Comparison of ENCODE assay signal across 8 cellular contexts in the genomic region with DNA sequence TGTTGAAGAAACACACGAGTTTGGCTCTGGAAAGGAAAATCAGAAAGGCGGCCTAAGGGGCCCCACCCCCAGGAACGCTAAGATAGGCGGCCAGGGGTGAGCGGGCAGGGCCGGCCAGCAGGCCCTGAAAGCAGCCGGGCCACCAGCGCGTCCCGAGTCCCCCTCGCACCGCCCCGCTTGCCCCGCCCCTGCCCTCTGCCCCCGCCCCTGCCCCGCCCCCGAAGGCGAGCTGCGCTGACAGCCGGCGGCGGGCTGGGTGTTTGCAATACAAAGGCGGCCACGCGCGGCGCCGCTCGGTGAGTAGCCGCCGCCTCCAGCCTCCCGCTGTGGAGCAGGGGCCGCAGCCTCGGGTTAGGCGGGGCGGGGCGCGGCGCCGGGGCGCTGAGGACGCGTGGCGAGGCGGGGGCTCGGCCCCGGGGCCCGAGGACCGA. TPM values are rescaled to one million over a fixed set of nuclear protein-coding genes. Genes with fewer than 3 reads are reported as not detected.
A peak's percentile ranks its signal among the peaks of the same experiment; 100 is the strongest.
DNase-seq lines count a peak whose midpoint lies in the region; ATAC-seq, FAIRE-seq and TF ChIP-seq lines count a peak whose summit lies in the region.

A gene with protein sequence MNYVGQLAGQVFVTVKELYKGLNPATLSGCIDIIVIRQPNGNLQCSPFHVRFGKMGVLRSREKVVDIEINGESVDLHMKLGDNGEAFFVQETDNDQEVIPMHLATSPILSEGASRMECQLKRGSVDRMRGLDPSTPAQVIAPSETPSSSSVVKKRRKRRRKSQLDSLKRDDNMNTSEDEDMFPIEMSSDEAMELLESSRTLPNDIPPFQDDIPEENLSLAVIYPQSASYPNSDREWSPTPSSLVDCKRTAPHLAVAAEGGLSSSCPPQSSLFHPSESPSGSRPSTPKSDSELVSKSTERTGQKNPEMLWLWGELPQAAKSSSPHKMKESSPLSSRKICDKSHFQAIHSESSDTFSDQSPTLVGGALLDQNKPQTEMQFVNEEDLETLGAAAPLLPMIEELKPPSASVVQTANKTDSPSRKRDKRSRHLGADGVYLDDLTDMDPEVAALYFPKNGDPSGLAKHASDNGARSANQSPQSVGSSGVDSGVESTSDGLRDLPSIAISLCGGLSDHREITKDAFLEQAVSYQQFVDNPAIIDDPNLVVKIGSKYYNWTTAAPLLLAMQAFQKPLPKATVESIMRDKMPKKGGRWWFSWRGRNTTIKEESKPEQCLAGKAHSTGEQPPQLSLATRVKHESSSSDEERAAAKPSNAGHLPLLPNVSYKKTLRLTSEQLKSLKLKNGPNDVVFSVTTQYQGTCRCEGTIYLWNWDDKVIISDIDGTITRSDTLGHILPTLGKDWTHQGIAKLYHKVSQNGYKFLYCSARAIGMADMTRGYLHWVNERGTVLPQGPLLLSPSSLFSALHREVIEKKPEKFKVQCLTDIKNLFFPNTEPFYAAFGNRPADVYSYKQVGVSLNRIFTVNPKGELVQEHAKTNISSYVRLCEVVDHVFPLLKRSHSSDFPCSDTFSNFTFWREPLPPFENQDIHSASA (plus strand): TSS at position 257 of the 431 bp plus-strand sequence. CDS start 18,910 bp downstream, outside the sequence.

- no peaks in the 10 kb centered on the region for H3K9me3 Mint-ChIP-seq in activated T-cell treated with anti-CD3 and anti-CD28 coated beads, Interleukin-2, amount 50 U/mL, for 24 hours

- CTCF ChIA-PET in PC-9 (lab: Charles Lee), result interaction anchor here (0.6 to 0.7 kb wide), 2 partner anchors 56 to 78 kb away, joined by 5 to 8 read pairs; no protein-coding TSS in a partner anchor

- peak within 1 kb of the TSS; percentile 92 for H3K4me3 Mint-ChIP-seq in activated T-cell treated with anti-CD3 and anti-CD28 coated beads, Interleukin-2, amount 50 U/mL, for 24 hours

- peaks cover 82% of the 10 kb centered on the region for H3K4me1 Mint-ChIP-seq in activated T-cell treated with anti-CD3 and anti-CD28 coated beads, Interleukin-2, amount 50 U/mL, for 24 hours (ENCODE audit: low read depth)

- H3K4me1 ChIP-seq in HUES6 (ENCODE audit: control insufficient read depth, insufficient read depth, low read length) (peaks cover 79% of the 10 kb centered on the region), PC-9 (replicated peaks; ENCODE audit: insufficient read depth) (peaks cover 85% of the 10 kb centered on the region), mucosa of stomach (ENCODE audit: control insufficient read depth, insufficient read depth, low read length) (peaks cover 41% of the 10 kb centered on the region)

- DNase-seq in D721Med (ENCODE audit: insufficient read length, low spot score) (peak; percentile 86), PC-9 (peak; percentile 75 to 85), erythroblast (lab: John Stamatoyannopoulos, UW) (peak; percentile 90 to 93)
- DNase-seq in activated T-cell treated with anti-CD3 and anti-CD28 coated beads, Interleukin-2, amount 50 U/mL, for 24 hours, result peak; percentile 92
- DNase-seq in stimulated activated CD8-positive, alpha-beta memory T cell treated with anti-CD3 and anti-CD28 coated beads, Interleukin-4, amount 100 ng/mL, for 48 hours, result peak; percentile 88

- POLR2A ChIA-PET in PC-9 (lab: Charles Lee; ENCODE audit: unreplicated experiment), result interaction anchor here (0.6 kb wide), 1 partner anchor 891 kb away, joined by 3 read pairs; no protein-coding TSS in a partner anchor

- H3K4me2 ChIP-seq in PC-9, result peak within 1 kb of the TSS; percentile 89

- no peak for TF ChIP-seq CTCF in D721Med (IDR thresholded peaks at IDR 0.05; ENCODE audit: insufficient read depth, missing control alignments)
- TF ChIP-seq CTCF in PC-9 (conservative IDR thresholded peaks at IDR 0.05), result no peak

- peaks cover 23% of the 10 kb centered on the region for H3F3A ChIP-seq in PC-9 (ENCODE audit: insufficient read depth, low read depth)

- intact Hi-C loops in PC-9 (cut with micrococcal nuclease; ENCODE audit: unreplicated experiment), result loop anchor here (2.0 kb wide), 1 partner anchor 32 kb away; no protein-coding TSS in a partner anchor

- FAIRE-seq in D721Med (lab: Jason Lieb, UNC), result no peak

- H3K79me2 ChIP-seq in PC-9 (ENCODE audit: low read depth), result peaks cover 48% of the 10 kb centered on the region

- H3K36me3 ChIP-seq in HUES6 (ENCODE audit: control insufficient read depth, insufficient read depth, low read length) (no peaks in the 10 kb centered on the region), PC-9 (ENCODE audit: low read depth) (no peaks in the 10 kb centered on the region), mucosa of stomach (ENCODE audit: control insufficient read depth, insufficient read depth, low read length) (no peaks in the 10 kb centered on the region)

- TF ChIP-seq POLR2A in erythroblast (IDR thresholded peaks at IDR 0.05; ENCODE audit: low read length), result no peak

- H3K9ac ChIP-seq in HUES6 (ENCODE audit: low read length) (peak within 1 kb of the TSS; percentile 90), mucosa of stomach (ENCODE audit: low read length) (peak within 1 kb of the TSS; percentile 62)

- no peaks in the 10 kb centered on the region for H3K27me3 Mint-ChIP-seq in activated T-cell treated with anti-CD3 and anti-CD28 coated beads, Interleukin-2, amount 50 U/mL, for 24 hours

- H3K9me3 ChIP-seq in HUES6 (ENCODE audit: control insufficient read depth, insufficient read depth, low read depth, low read length) (no peaks in the 10 kb centered on the region), PC-9 (ENCODE audit: insufficient read depth, low read depth) (no peaks in the 10 kb centered on the region), mucosa of stomach (ENCODE audit: control insufficient read depth, low read length) (no peaks in the 10 kb centered on the region)

- H3K27ac ChIP-seq in HUES6 (ENCODE audit: low read depth, low read length), result peak within 1 kb of the TSS; percentile 80; the same call in 1 of the 2 replicates
- peak within 1 kb of the TSS; percentile 25; the same call in 1 of the 2 replicates for H3K27ac ChIP-seq in PC-9

- no peaks in the 10 kb centered on the region for H3K9me2 ChIP-seq in PC-9 (ENCODE audit: insufficient read depth)

- peak; percentile 54 for ATAC-seq in GM21381 (IDR thresholded peaks at IDR 0.05; ENCODE audit: unreplicated experiment)

- BruUV-seq in PC-9 (replicated peaks; lab: Mats Ljungman, UMichigan), result no TSS peak

- peaks cover 23% of the 10 kb centered on the region for H4K20me1 ChIP-seq in PC-9 (ENCODE audit: insufficient read depth)

- H2AFZ ChIP-seq in PC-9, result peak within 1 kb of the TSS; percentile 72

- H3K4me3 ChIP-seq in HUES6 (ENCODE audit: low read depth, low read length) (peak within 1 kb of the TSS; percentile 84), PC-9 (peak within 1 kb of the TSS; percentile 62), mucosa of stomach (ENCODE audit: low read length) (peak within 1 kb of the TSS; percentile 40)

- H3K36me3 Mint-ChIP-seq in activated T-cell treated with anti-CD3 and anti-CD28 coated beads, Interleukin-2, amount 50 U/mL, for 24 hours (ENCODE audit: low read depth), result peaks cover 17% of the 10 kb centered on the region

- no peaks in the 10 kb centered on the region; the same call in 1 of the 2 replicates for H3K27me3 ChIP-seq in HUES6 (ENCODE audit: control insufficient read depth, insufficient read depth, low read length)
- H3K27me3 ChIP-seq in PC-9 (ENCODE audit: insufficient read depth, low read depth), result no peaks in the 10 kb centered on the region
- H3K27me3 ChIP-seq in mucosa of stomach (ENCODE audit: control insufficient read depth, insufficient read depth, low read length), result no peaks in the 10 kb centered on the region

- peak within 1 kb of the TSS; percentile 93 for H3K27ac Mint-ChIP-seq in activated T-cell treated with anti-CD3 and anti-CD28 coated beads, Interleukin-2, amount 50 U/mL, for 24 hours

RNA-seq across cellular contexts. Expression of the gene that starts here (rescaled TPM):
- total RNA-seq in PC-9 (2021), result 24.1 and 43.1 TPM in 2 replicates

Comparison
In these comparisons a context has a peak if more than half of its experiments do, and no peak if none do; other contexts are left out.
1. Peak in every context shown above with its lines: DNase-seq, ATAC-seq, H3K4me3 ChIP-seq and H3K27ac ChIP-seq.